24 cellular contexts compared by ENCODE assay signal in genomic region chr10:128105383-128105782, GRCh38.
"Had no signal": no experiment of that assay in that cellular context is flagged by ENCODE, and none has a peak within 500 bp of the region (broad histone marks: within the 10 kb centered on the region; RNA-seq: fewer than 3 reads in every experiment).

No MANE protein-coding gene starts in this region.

- H3K4me3 Mint-ChIP-seq: activated B cell treated with CpG ODN at 0.5 μM for 24 hours; activated naive CD8-positive, alpha-beta T cell treated with anti-CD3 and anti-CD28 coated beads, Interleukin-2, amount 50 U/mL, for 24 hours; activated T-cell treated with anti-CD3 and anti-CD28 coated beads, Interleukin-2, amount 50 U/mL, for 4 hours; T-helper 1 cell treated with Interleukin-12 subunit alpha and Interleukin-12 subunit beta and Interleukin-4 antibody, amounts not matched to agents 30 μg/mL and 1 μg/mL, for 36 hours had no signal

- ATAC-seq: activated naive CD4-positive, alpha-beta T cell treated with anti-CD3 and anti-CD28 coated beads, Interleukin-2, amount 50 U/mL, for 72 hours; activated naive CD8-positive, alpha-beta T cell treated with anti-CD3 and anti-CD28 coated beads, Interleukin-2, amount 50 U/mL, for 24 hours; activated T-cell treated with anti-CD3 and anti-CD28 coated beads, Interleukin-2, amount 50 U/mL, for 4 hours; body of pancreas; SK-N-SH treated with all-trans-retinoic acid at 6 μM for 48 hours had no signal

- H3K4me3 ChIP-seq: ascending aorta, body of pancreas, SJSA1 had no signal

- H3K4me1 Mint-ChIP-seq: activated B cell treated with CpG ODN at 0.5 μM for 24 hours had no signal

- H3K27ac ChIP-seq: ascending aorta, body of pancreas, SJSA1 had no signal

- H3K27me3 ChIP-seq: ascending aorta, body of pancreas, SJSA1 had no signal

- H3K27me3 Mint-ChIP-seq: activated B cell treated with CpG ODN at 0.5 μM for 24 hours; activated naive CD8-positive, alpha-beta T cell treated with anti-CD3 and anti-CD28 coated beads, Interleukin-2, amount 50 U/mL, for 24 hours had no signal

- H3K4me1 ChIP-seq: ascending aorta, body of pancreas, SJSA1 had no signal

- H3K27ac Mint-ChIP-seq: activated B cell treated with CpG ODN at 0.5 μM for 24 hours; activated naive CD8-positive, alpha-beta T cell treated with anti-CD3 and anti-CD28 coated beads, Interleukin-2, amount 50 U/mL, for 24 hours had no signal

- DNase-seq: activated B cell treated with CpG ODN at 0.5 μM for 24 hours; activated CD4-positive, alpha-beta T cell treated with anti-CD3 and anti-CD28 coated beads for 1 hour; activated CD8-positive, alpha-beta memory T cell treated with anti-CD3 and anti-CD28 coated beads for 24 hours; activated effector memory CD4-positive, alpha-beta T cell treated with anti-CD3 and anti-CD28 coated beads, Interleukin-2, amount 50 U/mL, for 16 hours; activated naive CD4-positive, alpha-beta T cell treated with Interleukin-2 at 50 U/mL for 16 hours; activated naive CD8-positive, alpha-beta T cell treated with anti-CD3 and anti-CD28 coated beads, Interleukin-2, amount 50 U/mL, for 24 hours; activated T-cell treated with anti-CD3 and anti-CD28 coated beads, Interleukin-2, amount 50 U/mL, for 4 hours; amniotic stem cell; body of pancreas; central memory CD4-positive, alpha-beta T cell; MM.1S; NCI-H1105; NCI-H1436; NCI-H1694 treated with DMSO at 0.1 percent for 48 hours; NCI-H2029 treated with DMSO at 0.1 percent for 48 hours; NCI-H510A treated with DMSO at 0.1 percent for 48 hours; NCI-H69; SHP77; T1000 had no signal

- H3K9me3 Mint-ChIP-seq: activated B cell treated with CpG ODN at 0.5 μM for 24 hours; activated naive CD8-positive, alpha-beta T cell treated with anti-CD3 and anti-CD28 coated beads, Interleukin-2, amount 50 U/mL, for 24 hours; activated T-cell treated with anti-CD3 and anti-CD28 coated beads, Interleukin-2, amount 50 U/mL, for 4 hours; T-helper 1 cell treated with Interleukin-12 subunit alpha and Interleukin-12 subunit beta and Interleukin-4 antibody, amounts not matched to agents 30 μg/mL and 1 μg/mL, for 36 hours had no signal

- H3K9me3 ChIP-seq: ascending aorta, body of pancreas, SJSA1 had no signal

- H3K36me3 ChIP-seq: ascending aorta had no signal
